In genomic region chr10:95391164-95391563, GRCh38 we compare ENCODE assay signal across 28 cellular contexts.
DNase-seq lines count a peak whose midpoint lies in the region; ATAC-seq and TF ChIP-seq lines count a peak whose summit lies in the region.
"Had no signal": no experiment of that assay in that cellular context is flagged by ENCODE, and none has a peak within 500 bp of the region (broad histone marks: within the 10 kb centered on the region; RNA-seq: fewer than 3 reads in every experiment).

No MANE protein-coding gene starts in this region.

- H3K27me3 ChIP-seq in psoas muscle (ENCODE audit: insufficient read depth in 3 of 3, low read length in 2 of 3) (no peaks in the 10 kb centered on the region), aorta (ENCODE audit: control insufficient read depth in 1 of 2, insufficient read depth in 2 of 2, low read length in 1 of 2) (no peaks in the 10 kb centered on the region)

- ATAC-seq in left cardiac atrium, result peak; percentile 3
- no peak for ATAC-seq in Right ventricle myocardium inferior
- no peak for ATAC-seq in psoas muscle
- no peak for ATAC-seq in aorta (ENCODE audit: low FRiP score)
- ATAC-seq: left lobe of liver; stimulated activated effector memory CD8-positive, alpha-beta T cell treated with anti-CD3 and anti-CD28 coated beads, Interleukin-12 subunit alpha, Interleukin-12 subunit beta, amount 100 ng/mL, for 72 hours; T-helper 17 cell had no signal

- H3K9me3 ChIP-seq in psoas muscle (no peaks in the 10 kb centered on the region), aorta (ENCODE audit: control insufficient read depth, low read length) (no peaks in the 10 kb centered on the region)

- intact Hi-C loops in left cardiac atrium (cut with DNase I) (no loop called here), Right ventricle myocardium inferior (cut with DNase I) (no loop called here), psoas muscle (cut with DNase I) (no loop called here), aorta (cut with DNase I) (no loop called here)

- 56 to 77% (median 66%) methylated on average over 1 of the region's 1 CpG for WGBS in psoas muscle, 3 donors
- 0 to 5% methylated on average over 1 of the region's 1 CpG for WGBS in aorta, 2 donors

- H3K4me1 ChIP-seq in psoas muscle, result peaks cover 33% of the 10 kb centered on the region
- peaks cover 6 to 29% of the 10 kb centered on the region in 2 donors for H3K4me1 ChIP-seq in aorta (ENCODE audit: control insufficient read depth in 1 of 2, insufficient read depth in 2 of 2, low read length in 2 of 2)
- H3K4me1 ChIP-seq: parathyroid adenoma had no signal

- DNase-seq in left cardiac atrium (no peak), Right ventricle myocardium inferior (ENCODE audit: missing footprints) (no peak), coronary artery (ENCODE audit: low spot score) (no peak), psoas muscle (no peak), aorta (no peak), cerebellar cortex (ENCODE audit: low spot score) (no peak), NCI-H524 (lab: John Stamatoyannopoulos, UW) (no peak), putamen (ENCODE audit: low spot score) (no peak)
- DNase-seq: activated CD4-positive, alpha-beta T cell treated with anti-CD3 and anti-CD28 coated beads, Interleukin-2, amount 50 U/mL, for 1 hour; activated CD4-positive, CD25-positive, alpha-beta regulatory T cell; activated effector memory CD4-positive, alpha-beta T cell treated with anti-CD3 and anti-CD28 coated beads, Interleukin-2, amount 50 U/mL, for 16 hours; activated T-cell treated with anti-CD3 and anti-CD28 coated beads, Interleukin-2, amount 50 U/mL, for 1 hour; Calu3; CD4-positive, CD25-positive, alpha-beta regulatory T cell; central memory CD4-positive, alpha-beta T cell; foreskin melanocyte; immature natural killer cell; MM.1S; NCI-H1417; NCI-H2029 treated with DMSO at 0.1 percent for 48 hours; NCI-H524 treated with DMSO at 0.1 percent for 48 hours; PC-9; stimulated activated CD4-positive, alpha-beta T cell treated with anti-CD3 and anti-CD28 coated beads, Interleukin-15, amount 100 ng/mL, for 24 hours; T-helper 17 cell had no signal

- no peak for TF ChIP-seq CTCF in coronary artery (IDR thresholded peaks at IDR 0.05)
- no peak for TF ChIP-seq CTCF in psoas muscle (IDR thresholded peaks at IDR 0.05)

- H3K27ac ChIP-seq in coronary artery (peak overlapping the region; percentile 79 to 89), psoas muscle (peak overlapping the region; percentile 33), aorta (ENCODE audit: low read depth in 1 of 2, low read length in 2 of 2) (peak overlapping the region; percentile 69 to 90)
- H3K27ac ChIP-seq: KMS-11, parathyroid adenoma, PC-9 had no signal

- no peak overlapping the region for H3K4me3 ChIP-seq in coronary artery
- no peak overlapping the region for H3K4me3 ChIP-seq in psoas muscle
- no peak overlapping the region for H3K4me3 ChIP-seq in aorta (ENCODE audit: low read length in 2 of 2)
- H3K4me3 ChIP-seq: PC-9 had no signal

- H3K36me3 ChIP-seq in psoas muscle (ENCODE audit: insufficient read depth in 1 of 2, low read depth in 1 of 2), result peaks cover 3 to 79% of the 10 kb centered on the region in 2 donors
- H3K36me3 ChIP-seq in aorta (ENCODE audit: control insufficient read depth in 1 of 2, insufficient read depth in 2 of 2, low read length in 1 of 2), result peaks cover 0 to 12% of the 10 kb centered on the region in 2 donors

Comparison
In these comparisons a context has a peak if more than half of its experiments do, and no peak if none do; other contexts are left out.
1. ATAC-seq: peak in left cardiac atrium (2 of 2); none in Right ventricle myocardium inferior (single experiment), psoas muscle (0 of 4) and aorta (single experiment).
2. H3K27ac ChIP-seq: peak in every context shown above with its lines; median percentile 84 in coronary artery; 80 in aorta; 33 in psoas muscle.